In genomic region chr3:188339410-188340295, GRCh38 we compare ENCODE assay signal across 9 cellular contexts.
A peak's percentile ranks its signal among the peaks of the same experiment; 100 is the strongest.
DNase-seq lines count a peak whose midpoint lies in the region; ATAC-seq and TF ChIP-seq lines count a peak whose summit lies in the region.
"Had no signal": no experiment of that assay in that cellular context is flagged by ENCODE, and none has a peak within 500 bp of the region (broad histone marks: within the 10 kb centered on the region; RNA-seq: fewer than 3 reads in every experiment).

No MANE protein-coding gene starts in this region.

- H3K4me1 ChIP-seq in Karpas-422 (ENCODE audit: low read length): peaks cover 19% of the 10 kb centered on the region

- no peak for TF ChIP-seq CTCF in Calu3 (IDR thresholded peaks at IDR 0.05; ENCODE audit: unreplicated experiment)

- no peaks in the 10 kb centered on the region for H4K20me1 ChIP-seq in Karpas-422 (ENCODE audit: insufficient read depth, low read depth, low read length)

- no peak overlapping the region for H3K27ac ChIP-seq in Karpas-422 (ENCODE audit: low read length)

- peaks cover 1% of the 10 kb centered on the region for H3K36me3 Mint-ChIP-seq in central memory CD8-positive, alpha-beta T cell (ENCODE audit: insufficient read depth)
- H3K36me3 Mint-ChIP-seq in Calu3 (ENCODE audit: insufficient read depth, unreplicated experiment): no peaks in the 10 kb centered on the region

- H3K9me3 Mint-ChIP-seq in central memory CD8-positive, alpha-beta T cell: no peaks in the 10 kb centered on the region
- no peaks in the 10 kb centered on the region for H3K9me3 Mint-ChIP-seq in Calu3 (ENCODE audit: low read depth, unreplicated experiment)

- ATAC-seq in central memory CD8-positive, alpha-beta T cell (replicated peaks; ENCODE audit: extremely low read depth, poor library complexity, severe bottlenecking): peak; percentile 90
- no peak for ATAC-seq in GM18517 (IDR thresholded peaks at IDR 0.05; ENCODE audit: unreplicated experiment)

- H3K79me2 ChIP-seq in Karpas-422 (ENCODE audit: low read length): no peaks in the 10 kb centered on the region

- H3K4me2 ChIP-seq in Karpas-422 (ENCODE audit: low read depth, low read length, poor library complexity, severe bottlenecking): peak overlapping the region; percentile 36

- peak; percentile 62 for DNase-seq in stimulated activated naive CD4-positive, alpha-beta T cell treated with Interleukin-2 at 50 U/mL for 16 hours (lab: John Stamatoyannopoulos, UW)
- DNase-seq in stimulated activated naive CD4-positive, alpha-beta T cell (lab: John Stamatoyannopoulos, UW): no peak
- DNase-seq in Karpas-422 (peak; percentile 56), hypothalamus (lab: John Stamatoyannopoulos, UW) (no peak), Calu3 (no peak), dermis blood vessel endothelial cell (no peak)
- DNase-seq in central memory CD8-positive, alpha-beta T cell (ENCODE audit: low spot score in 2 of 2): peak in 1 of 2 donors; percentile 64
- DNase-seq: NCI-H2081 had no signal

- H3K27ac Mint-ChIP-seq in central memory CD8-positive, alpha-beta T cell (ENCODE audit: low read depth): peak overlapping the region; percentile 86
- no peak overlapping the region for H3K27ac Mint-ChIP-seq in Calu3 (ENCODE audit: unreplicated experiment)

- no peaks in the 10 kb centered on the region for H3K27me3 Mint-ChIP-seq in central memory CD8-positive, alpha-beta T cell
- no peaks in the 10 kb centered on the region for H3K27me3 Mint-ChIP-seq in Calu3 (ENCODE audit: unreplicated experiment)

- H2AFZ ChIP-seq in Karpas-422 (ENCODE audit: low read length): peak overlapping the region; percentile 21; the same call in 1 of the 2 replicates

- no peaks in the 10 kb centered on the region for H3K9me2 ChIP-seq in Karpas-422 (replicated peaks; ENCODE audit: insufficient read depth, low read length)

- peak overlapping the region; percentile 66 for H3K4me3 Mint-ChIP-seq in central memory CD8-positive, alpha-beta T cell
- H3K4me3 Mint-ChIP-seq in Calu3 (ENCODE audit: low read depth, unreplicated experiment): no peak overlapping the region

- no peak overlapping the region for H3K4me3 ChIP-seq in Karpas-422 (ENCODE audit: low read length)

- CTCF ChIA-PET in Calu3 (lab: Charles Lee): interaction anchor here (0.6 to 0.7 kb wide), 3 partner anchors 68 to 326 kb away, joined by 3 to 4 read pairs (median 4); no protein-coding TSS in a partner anchor

- BruUV-seq in Calu3 (replicated peaks; lab: Mats Ljungman, UMichigan): no TSS peak

- peak overlapping the region; percentile 23; the same call in 1 of the 2 replicates for H3K9ac ChIP-seq in Karpas-422 (ENCODE audit: low read length)

- no peaks in the 10 kb centered on the region for H3K27me3 ChIP-seq in Karpas-422 (ENCODE audit: low read length)

- intact Hi-C loops in Calu3 (cut with micrococcal nuclease; ENCODE audit: unreplicated experiment): no loop called here

- peaks cover 55% of the 10 kb centered on the region for H3K4me1 Mint-ChIP-seq in central memory CD8-positive, alpha-beta T cell
- H3K4me1 Mint-ChIP-seq in Calu3 (ENCODE audit: low read depth, unreplicated experiment): peaks cover 73% of the 10 kb centered on the region

- no peaks in the 10 kb centered on the region for H3K9me3 ChIP-seq in Karpas-422 (ENCODE audit: low read length)

- H3K36me3 ChIP-seq in Karpas-422 (ENCODE audit: insufficient read depth, low read length): no peaks in the 10 kb centered on the region

Comparison
In these comparisons a context has a peak if more than half of its experiments do, and no peak if none do; other contexts are left out.
1. DNase-seq: peak in stimulated activated naive CD4-positive, alpha-beta T cell treated with Interleukin-2 at 50 U/mL for 16 hours (single experiment) and Karpas-422 (single experiment); none in stimulated activated naive CD4-positive, alpha-beta T cell (0 of 6), hypothalamus (0 of 51), Calu3 (single experiment) and dermis blood vessel endothelial cell (single experiment).